In genomic region chr12:109775172-109775881, GRCh38 we compare ENCODE assay signal across 9 cellular contexts. TPM values are rescaled to one million over a fixed set of nuclear protein-coding genes. Genes with fewer than 3 reads are reported as not detected.
A peak's percentile ranks its signal among the peaks of the same experiment; 100 is the strongest.
DNase-seq lines count a peak whose midpoint lies in the region; ATAC-seq, FAIRE-seq and TF ChIP-seq lines count a peak whose summit lies in the region.
"Had no signal": no experiment of that assay in that cellular context is flagged by ENCODE, and none has a peak within 500 bp of the region (broad histone marks: within the 10 kb centered on the region; RNA-seq: fewer than 3 reads in every experiment).

No MANE protein-coding gene starts in this region.

- DNase-seq in SHP77 (lab: John Stamatoyannopoulos, UW) (peak; percentile 34 to 78), SHP77 treated with DMSO at 0.1 percent for 48 hours (lab: John Stamatoyannopoulos, UW) (no peak), NCI-H2029 treated with DMSO at 0.1 percent for 48 hours (lab: John Stamatoyannopoulos, UW) (peak; percentile 16), WTC11 (ENCODE audit: low spot score) (peak; percentile 87), bronchial epithelial cell (ENCODE audit: low read depth) (peak; percentile 42), kidney epithelial cell (ENCODE audit: low read depth) (peak; percentile 9)
- peak; percentile 63 to 66 for DNase-seq in stimulated activated CD4-positive, alpha-beta T cell treated with anti-CD3 and anti-CD28 coated beads, Interleukin-1b, Interleukin-23, amount 100 ng/mL, for 4 hours (ENCODE audit: low read depth in 2 of 2)

- no peaks in the 10 kb centered on the region for H3K36me3 ChIP-seq in bronchial epithelial cell (ENCODE audit: control insufficient read depth, insufficient read depth, low read length)
- H3K36me3 ChIP-seq in kidney epithelial cell (ENCODE audit: control insufficient read depth, insufficient read depth, low read length), result no peaks in the 10 kb centered on the region

- H3K4me1 Mint-ChIP-seq in WTC11, result peaks cover 20% of the 10 kb centered on the region

- peak; percentile 67 for TF ChIP-seq CTCF in WTC11 (IDR thresholded peaks at IDR 0.05)
- peak; percentile 91 for TF ChIP-seq CTCF in bronchial epithelial cell (IDR thresholded peaks at IDR 0.05; ENCODE audit: insufficient read depth, low read length, severe bottlenecking)
- peak; percentile 96 for TF ChIP-seq CTCF in kidney epithelial cell (IDR thresholded peaks at IDR 0.05; ENCODE audit: insufficient read depth, low read length, poor library complexity, severe bottlenecking)

- no peaks in the 10 kb centered on the region for H3K36me3 Mint-ChIP-seq in WTC11

- peaks cover 3% of the 10 kb centered on the region for H3K27me3 ChIP-seq in bronchial epithelial cell (ENCODE audit: control insufficient read depth, insufficient read depth, low read length)
- peaks cover 2% of the 10 kb centered on the region for H3K27me3 ChIP-seq in kidney epithelial cell (ENCODE audit: control insufficient read depth, insufficient read depth, low read length)

- CTCF ChIA-PET in WTC11 (lab: Charles Lee), result interaction anchor here (0.6 to 8.6 kb wide), 52 partner anchors 9 to 386 kb away, joined by 3 to 108 read pairs (median 5); partner anchors contain the start of genes FAM222A, MMAB, MVK and TRPV4

- H3K27ac Mint-ChIP-seq in WTC11, result no peak overlapping the region

- no peaks in the 10 kb centered on the region for H3K27me3 Mint-ChIP-seq in WTC11 (ENCODE audit: low read depth)

- no peak for FAIRE-seq in bronchial epithelial cell (lab: Jason Lieb, UNC)

- peaks cover 6% of the 10 kb centered on the region; the same call in 1 of the 2 replicates for H3K9me3 Mint-ChIP-seq in WTC11

- H3K4me3 Mint-ChIP-seq in WTC11, result no peak overlapping the region

- POLR2A ChIA-PET in WTC11 (lab: Charles Lee), result no interaction called here

- no peak overlapping the region for H3K4me3 ChIP-seq in bronchial epithelial cell (ENCODE audit: low read depth, low read length)
- no peak overlapping the region for H3K4me3 ChIP-seq in kidney epithelial cell (ENCODE audit: low read depth, low read length)
- H3K4me3 ChIP-seq: skin epidermis had no signal

- ATAC-seq in WTC11, result peak; percentile 86
- ATAC-seq in GM19452 (IDR thresholded peaks at IDR 0.05; ENCODE audit: unreplicated experiment), result no peak

TF ChIP-seq in WTC11, 78 proteins besides CTCF, POLR2A, EP300 and RAD21:
- no peak for TF ChIP-seq ZNF121 (CRISPR knock-in tag; IDR thresholded peaks at IDR 0.05)
- 0 out of 2 replicates have a peak, but pooled peaks have one; percentile 16 for TF ChIP-seq ZNF423 (CRISPR knock-in tag; IDR thresholded peaks at IDR 0.05)
- no peak for TF ChIP-seq CDX4 (CRISPR knock-in tag; IDR thresholded peaks at IDR 0.05; ENCODE audit: borderline replicate concordance)
- TF ChIP-seq ETV6 (CRISPR knock-in tag; IDR thresholded peaks at IDR 0.05), result no peak
- no peak for TF ChIP-seq ZNF532 (CRISPR knock-in tag; IDR thresholded peaks at IDR 0.05; ENCODE audit: borderline replicate concordance)
- no peak for TF ChIP-seq SP1 (CRISPR knock-in tag; conservative IDR thresholded peaks at IDR 0.05)
- no peak for TF ChIP-seq MYBL2 (CRISPR knock-in tag; IDR thresholded peaks at IDR 0.05)
- no peak for TF ChIP-seq ESRRA (CRISPR knock-in tag; IDR thresholded peaks at IDR 0.05; ENCODE audit: borderline replicate concordance)
- TF ChIP-seq ATF6 (CRISPR knock-in tag; IDR thresholded peaks at IDR 0.05), result no peak
- no peak for TF ChIP-seq KAT7 (CRISPR knock-in tag; IDR thresholded peaks at IDR 0.05; ENCODE audit: borderline replicate concordance)
- TF ChIP-seq GTF2I (CRISPR knock-in tag; conservative IDR thresholded peaks at IDR 0.05), result peak; percentile 54; the same call in 1 of the 2 replicates
- no peak for TF ChIP-seq E2F5 (CRISPR knock-in tag; IDR thresholded peaks at IDR 0.05)

RNA-seq across cellular contexts. Expression of gene TRPV4, which starts 57.9 kb away (rescaled TPM):
- 2.9 to 5.4 TPM (median 5.1 TPM) in 3 replicates for total RNA-seq in WTC11 (2021)
- total RNA-seq in bronchial epithelial cell, result 0.51 and 0.53 TPM in 2 replicates
- total RNA-seq in kidney epithelial cell, result 0.75 and 1.7 TPM in 2 replicates
